ENCODE assay signal across 8 cellular contexts in the genomic region with DNA sequence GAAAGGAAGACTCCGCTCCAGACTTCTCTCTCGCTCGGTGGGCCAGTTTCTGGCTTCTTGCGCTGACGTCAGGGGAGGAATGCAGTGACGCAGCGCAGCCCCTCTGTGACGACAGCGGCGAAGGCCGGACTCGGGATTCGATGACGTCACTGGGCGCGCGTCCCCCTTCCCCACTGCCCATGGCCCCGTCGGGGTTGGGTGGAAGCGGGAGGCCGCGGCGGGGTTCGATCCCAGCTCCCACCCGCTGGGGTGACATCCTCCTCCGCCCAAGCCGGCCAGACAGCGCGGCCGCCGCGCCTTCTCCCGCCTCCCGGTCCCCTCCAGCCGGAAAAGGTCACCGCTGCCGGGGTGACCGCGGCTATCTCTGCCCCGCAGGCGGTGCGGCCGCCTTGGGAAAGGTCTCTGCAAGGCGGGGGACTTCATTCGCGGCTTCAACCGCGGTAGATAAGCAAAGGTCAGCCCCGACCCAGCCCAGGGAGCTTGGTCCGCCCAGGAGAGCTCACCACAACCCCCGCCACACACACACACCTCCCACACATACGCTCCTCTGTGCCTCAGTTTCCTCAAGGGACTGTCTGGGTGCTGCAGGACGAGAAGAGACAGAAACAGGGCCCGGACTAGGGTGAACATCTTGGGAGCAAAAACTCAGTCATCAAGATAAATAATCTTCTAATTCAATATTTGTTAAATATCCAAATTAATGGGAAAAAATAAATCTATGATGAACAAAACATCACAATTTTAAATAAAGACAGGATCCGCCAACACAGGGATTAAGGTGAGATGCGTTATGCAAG. TPM values are rescaled to one million over a fixed set of nuclear protein-coding genes. Genes with fewer than 3 reads are reported as not detected.
DNase-seq lines count a peak whose midpoint lies in the region; ATAC-seq and TF ChIP-seq lines count a peak whose summit lies in the region.

No MANE protein-coding gene starts in this region.

- ATAC-seq in GM19025 (IDR thresholded peaks at IDR 0.05; ENCODE audit: low read depth, unreplicated experiment), result peak; percentile 19
- ATAC-seq in HG03159 (IDR thresholded peaks at IDR 0.05; ENCODE audit: unreplicated experiment), result peak; percentile 31
- no peak for ATAC-seq in HG02938 (IDR thresholded peaks at IDR 0.05; ENCODE audit: unreplicated experiment)

- no peaks in the 10 kb centered on the region for H3K27me3 Mint-ChIP-seq in T-helper 2 cell treated with Interferon-gamma antibody and Interleukin-4, amounts not matched to agents 5 μg/mL and 100 μg/mL, for 36 hours (ENCODE audit: low read depth)

- no peaks in the 10 kb centered on the region for H3K36me3 ChIP-seq in esophagus muscularis mucosa
- H3K36me3 ChIP-seq in neuronal stem cell (replicated peaks in 1 of 2; ENCODE audit: control insufficient read depth in 2 of 2, insufficient read depth in 2 of 2, low read length in 2 of 2), result no peaks in the 10 kb centered on the region

- no peak for TF ChIP-seq CTCF in esophagus muscularis mucosa (IDR thresholded peaks at IDR 0.05)

- H3K9me3 ChIP-seq in esophagus muscularis mucosa (no peaks in the 10 kb centered on the region), neuronal stem cell (replicated peaks in 1 of 2; ENCODE audit: control insufficient read depth in 2 of 2, insufficient read depth in 1 of 2, low read depth in 1 of 2, low read length in 2 of 2) (no peaks in the 10 kb centered on the region)

- peak overlapping the region; percentile 89 for H2AFZ ChIP-seq in neuronal stem cell (ENCODE audit: low read length)

- peak overlapping the region; percentile 76 for H3K14ac ChIP-seq in neuronal stem cell (ENCODE audit: low read length)

- H3K27ac Mint-ChIP-seq in T-helper 2 cell treated with Interferon-gamma antibody and Interleukin-4, amounts not matched to agents 5 μg/mL and 100 μg/mL, for 36 hours, result peak overlapping the region; percentile 99

- peak overlapping the region; percentile 81 for H3K4me2 ChIP-seq in neuronal stem cell (ENCODE audit: insufficient read depth, low read length, poor library complexity, severe bottlenecking)

- H3K4me1 ChIP-seq in esophagus muscularis mucosa (peaks cover 23 to 41% (median 38%) of the 10 kb centered on the region in 4 donors), neuronal stem cell (ENCODE audit: control insufficient read depth in 2 of 2, insufficient read depth in 1 of 2, low read depth in 1 of 2, low read length in 2 of 2) (peaks cover 0 to 2% of the 10 kb centered on the region in 2 donors)

- H3K9ac ChIP-seq in neuronal stem cell (ENCODE audit: low read depth, low read length, poor library complexity), result peak overlapping the region; percentile 72

- WGBS in esophagus muscularis mucosa, result 29% methylated on average over 9 of the region's 56 CpGs
- no CpG with 5 or more reads among the region's 56 CpGs for WGBS in neuronal stem cell (ENCODE audit: extremely low coverage in 2 of 2, insufficient read length in 2 of 2, insufficient replicate concordance in 1 of 2), 2 donors

- DNase-seq in CMK (ENCODE audit: low read depth), result peak; percentile 88
- no peak for DNase-seq in T-helper 2 cell treated with Interferon-gamma antibody and Interleukin-4, amounts not matched to agents 5 μg/mL and 100 μg/mL, for 36 hours (ENCODE audit: low spot score)
- peak; percentile 97 for DNase-seq in esophagus muscularis mucosa (ENCODE audit: extremely low spot score)
- no peak for DNase-seq in neuronal stem cell (ENCODE audit: low spot score)
- no peak for DNase-seq in NAMALWA (ENCODE audit: low spot score)

- H3K27me3 ChIP-seq in esophagus muscularis mucosa (no peaks in the 10 kb centered on the region), neuronal stem cell (ENCODE audit: control insufficient read depth in 3 of 3, insufficient read depth in 3 of 3, low read depth in 1 of 3, low read length in 3 of 3) (no peaks in the 10 kb centered on the region)

- H3K79me1 ChIP-seq in neuronal stem cell (ENCODE audit: low read depth, low read length), result peaks cover 3% of the 10 kb centered on the region

- H2BK15ac ChIP-seq in neuronal stem cell (ENCODE audit: low read length), result no peak overlapping the region

- H3K4me3 ChIP-seq in esophagus muscularis mucosa (peak overlapping the region; percentile 78 to 98 (median 86)), neuronal stem cell (ENCODE audit: low read length in 2 of 2) (peak overlapping the region; percentile 59 to 94)

- H4K91ac ChIP-seq in neuronal stem cell (ENCODE audit: low read depth, low read length, poor library complexity), result no peak overlapping the region

- H3K4me3 Mint-ChIP-seq in T-helper 2 cell treated with Interferon-gamma antibody and Interleukin-4, amounts not matched to agents 5 μg/mL and 100 μg/mL, for 36 hours, result peak overlapping the region; percentile 89

- peak overlapping the region; percentile 89 for H3K4ac ChIP-seq in neuronal stem cell (ENCODE audit: low read length)

- TF ChIP-seq POLR2A in esophagus muscularis mucosa (IDR thresholded peaks at IDR 0.05; ENCODE audit: low read depth), result peak; percentile 7

- peak overlapping the region; percentile 100 for H4K8ac ChIP-seq in neuronal stem cell (ENCODE audit: low read depth, low read length)

- peak overlapping the region; percentile 98 for H3K18ac ChIP-seq in neuronal stem cell (ENCODE audit: low read length)

- H3K9me3 Mint-ChIP-seq in T-helper 2 cell treated with Interferon-gamma antibody and Interleukin-4, amounts not matched to agents 5 μg/mL and 100 μg/mL, for 36 hours, result no peaks in the 10 kb centered on the region

- H3K4me1 Mint-ChIP-seq in T-helper 2 cell treated with Interferon-gamma antibody and Interleukin-4, amounts not matched to agents 5 μg/mL and 100 μg/mL, for 36 hours (ENCODE audit: low read depth), result peaks cover 28% of the 10 kb centered on the region

- H2AK5ac ChIP-seq in neuronal stem cell (ENCODE audit: low read depth, low read length), result peak overlapping the region; percentile 57

- H3K23ac ChIP-seq in neuronal stem cell (ENCODE audit: low read depth, low read length, poor library complexity), result peak overlapping the region; percentile 87

- peak overlapping the region; percentile 95 to 100 (median 99) for H3K27ac ChIP-seq in esophagus muscularis mucosa (replicated peaks in 1 of 4)
- H3K27ac ChIP-seq in neuronal stem cell (replicated peaks; ENCODE audit: low read length), result peak overlapping the region; percentile 93

- H2BK12ac ChIP-seq in neuronal stem cell (ENCODE audit: low read length), result no peak overlapping the region

- H3K36me3 Mint-ChIP-seq in T-helper 2 cell treated with Interferon-gamma antibody and Interleukin-4, amounts not matched to agents 5 μg/mL and 100 μg/mL, for 36 hours (ENCODE audit: low read depth), result no peaks in the 10 kb centered on the region

- intact Hi-C loops in esophagus muscularis mucosa (cut with DNase I), result loop anchor here (2.0 kb wide), 1 partner anchor 68 kb away; no protein-coding TSS in a partner anchor

- TF ChIP-seq EP300 in esophagus muscularis mucosa (IDR thresholded peaks at IDR 0.05), result peak; percentile 58

- peak overlapping the region; percentile 14 for H2BK120ac ChIP-seq in neuronal stem cell (ENCODE audit: low read depth, low read length)

- peak overlapping the region; percentile 88 for H2BK5ac ChIP-seq in neuronal stem cell (ENCODE audit: low read length)

RNA-seq across cellular contexts. Expression of a gene that starts 0.8 kb away (rescaled TPM):
- total RNA-seq in esophagus muscularis mucosa, result 1 to 10 TPM; 2.9 to 8.9 (median 4.5) TPM
- polyA plus RNA-seq in neuronal stem cell (2013, experiment 1 of 2), result 7.3 TPM
- polyA plus RNA-seq in neuronal stem cell (2013, experiment 2 of 2), result 7.5 TPM

RNA-seq across cellular contexts. Expression of a gene that starts 21.0 kb away (rescaled TPM):
- not detected for total RNA-seq in esophagus muscularis mucosa
- not detected for polyA plus RNA-seq in neuronal stem cell (2013, experiment 1 of 2)
- polyA plus RNA-seq in neuronal stem cell (2013, experiment 2 of 2), result not detected

RNA-seq across cellular contexts. Expression of a gene that starts 24.6 kb away (rescaled TPM):
- total RNA-seq in esophagus muscularis mucosa, result 1 to 10 TPM; 3.0 to 5.5 (median 4.5) TPM
- 4.8 TPM for polyA plus RNA-seq in neuronal stem cell (2013, experiment 1 of 2)
- polyA plus RNA-seq in neuronal stem cell (2013, experiment 2 of 2), result 4.3 TPM

RNA-seq across cellular contexts. Expression of a gene that starts 54.7 kb away (rescaled TPM):
- total RNA-seq in esophagus muscularis mucosa, result 10 to 100 TPM in 3 of 4 donors, 1 to 10 TPM in 1; 9.8 to 23.9 (median 13.4) TPM
- 44.9 TPM for polyA plus RNA-seq in neuronal stem cell (2013, experiment 1 of 2)
- polyA plus RNA-seq in neuronal stem cell (2013, experiment 2 of 2), result 44.2 TPM

RNA-seq across cellular contexts. Expression of a gene that starts 54.9 kb away (rescaled TPM):
- under 1 TPM in 2 of 4 donors, not detected in 2; 0.32 to 0.42 TPM for total RNA-seq in esophagus muscularis mucosa
- 10.2 TPM for polyA plus RNA-seq in neuronal stem cell (2013, experiment 1 of 2)
- polyA plus RNA-seq in neuronal stem cell (2013, experiment 2 of 2), result 10.4 TPM

Comparison
In these comparisons a context has a peak if more than half of its experiments do, and no peak if none do; other contexts are left out.
1. DNase-seq: peak in CMK (single experiment) and esophagus muscularis mucosa (single experiment); none in T-helper 2 cell treated with Interferon-gamma antibody and Interleukin-4, amounts not matched to agents 5 μg/mL and 100 μg/mL, for 36 hours (single experiment), neuronal stem cell (single experiment) and NAMALWA (single experiment).